In the genomic region with DNA sequence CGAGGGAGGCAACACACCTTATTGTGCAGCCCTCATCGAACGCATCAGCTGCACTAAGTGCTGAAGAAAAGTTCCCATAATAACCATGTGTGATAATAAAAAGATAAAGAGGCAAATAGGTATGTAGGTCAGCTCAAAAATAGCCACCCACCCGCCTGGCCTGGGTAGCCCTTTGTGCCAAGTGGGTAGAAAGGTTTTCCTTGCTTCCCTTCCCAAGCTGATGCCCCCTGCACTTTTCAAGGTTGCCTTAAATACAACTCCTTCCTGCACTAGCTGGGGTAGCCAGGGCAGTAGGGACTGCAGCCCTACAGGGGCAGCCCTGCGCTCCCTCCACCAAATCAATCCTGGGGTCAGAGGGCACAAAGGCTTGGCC, we compare ENCODE assay signal across 8 cellular contexts.
A peak's percentile ranks its signal among the peaks of the same experiment; 100 is the strongest.
DNase-seq lines count a peak whose midpoint lies in the region; ATAC-seq and FAIRE-seq lines count a peak whose summit lies in the region.

No MANE protein-coding gene starts in this region.

- ATAC-seq in HG03442 (IDR thresholded peaks at IDR 0.05; ENCODE audit: unreplicated experiment) (no peak), HG03097 (IDR thresholded peaks at IDR 0.05; ENCODE audit: low FRiP score, unreplicated experiment) (no peak)

- H3K27ac Mint-ChIP-seq in activated naive CD4-positive, alpha-beta T cell treated with anti-CD3 and anti-CD28 coated beads, Interleukin-2, amount 50 U/mL, for 24 hours, result peak overlapping the region; percentile 86

- no peaks in the 10 kb centered on the region for H3K27me3 Mint-ChIP-seq in activated naive CD4-positive, alpha-beta T cell treated with anti-CD3 and anti-CD28 coated beads, Interleukin-2, amount 50 U/mL, for 24 hours

- no peaks in the 10 kb centered on the region for H3K36me3 ChIP-seq in mucosa of rectum (ENCODE audit: control insufficient read depth in 2 of 2, insufficient read depth in 2 of 2, low read length in 2 of 2)

- peak overlapping the region; percentile 99 for H3K27ac ChIP-seq in caudate nucleus (ENCODE audit: low read depth, low read length)
- peak overlapping the region; percentile 91 for H3K27ac ChIP-seq in mucosa of rectum (ENCODE audit: low read depth in 2 of 2, low read length in 2 of 2)

- H3K9me3 Mint-ChIP-seq in activated naive CD4-positive, alpha-beta T cell treated with anti-CD3 and anti-CD28 coated beads, Interleukin-2, amount 50 U/mL, for 24 hours, result no peaks in the 10 kb centered on the region

- H3K9me3 ChIP-seq in mucosa of rectum (ENCODE audit: control insufficient read depth in 2 of 2, low read length in 2 of 2), result no peaks in the 10 kb centered on the region

- no peak for FAIRE-seq in GM19239 (lab: Jason Lieb, UNC)

- peak overlapping the region in 1 of 2 donors; percentile 54 for H3K4me3 ChIP-seq in mucosa of rectum (ENCODE audit: low read length in 2 of 2)

- H3K4me1 Mint-ChIP-seq in activated naive CD4-positive, alpha-beta T cell treated with anti-CD3 and anti-CD28 coated beads, Interleukin-2, amount 50 U/mL, for 24 hours, result peaks cover 71% of the 10 kb centered on the region

- H3K9ac ChIP-seq in mucosa of rectum (ENCODE audit: low read depth in 1 of 2, low read length in 2 of 2), result peak overlapping the region; percentile 46 to 58

- H3K36me3 Mint-ChIP-seq in activated naive CD4-positive, alpha-beta T cell treated with anti-CD3 and anti-CD28 coated beads, Interleukin-2, amount 50 U/mL, for 24 hours, result no peaks in the 10 kb centered on the region

- peaks cover 31 to 44% of the 10 kb centered on the region in 2 donors for H3K4me1 ChIP-seq in mucosa of rectum (ENCODE audit: control insufficient read depth in 2 of 2, insufficient read depth in 2 of 2, low read length in 2 of 2)

- DNase-seq in activated naive CD4-positive, alpha-beta T cell treated with anti-CD3 and anti-CD28 coated beads, Interleukin-2, amount 50 U/mL, for 16 hours, result no peak
- DNase-seq in caudate nucleus (lab: John Stamatoyannopoulos, UW) (peak in 2 of 61 donors; percentile 63 to 76), GM19239 (ENCODE audit: insufficient read length, low spot score) (no peak), AG20443 (ENCODE audit: low spot score) (no peak)

- peak overlapping the region; percentile 88 for H3K4me3 Mint-ChIP-seq in activated naive CD4-positive, alpha-beta T cell treated with anti-CD3 and anti-CD28 coated beads, Interleukin-2, amount 50 U/mL, for 24 hours

- no peaks in the 10 kb centered on the region for H3K27me3 ChIP-seq in mucosa of rectum (ENCODE audit: control insufficient read depth in 2 of 2, insufficient read depth in 2 of 2, low read length in 2 of 2)
